27 cellular contexts compared by ENCODE assay signal in the genomic region with DNA sequence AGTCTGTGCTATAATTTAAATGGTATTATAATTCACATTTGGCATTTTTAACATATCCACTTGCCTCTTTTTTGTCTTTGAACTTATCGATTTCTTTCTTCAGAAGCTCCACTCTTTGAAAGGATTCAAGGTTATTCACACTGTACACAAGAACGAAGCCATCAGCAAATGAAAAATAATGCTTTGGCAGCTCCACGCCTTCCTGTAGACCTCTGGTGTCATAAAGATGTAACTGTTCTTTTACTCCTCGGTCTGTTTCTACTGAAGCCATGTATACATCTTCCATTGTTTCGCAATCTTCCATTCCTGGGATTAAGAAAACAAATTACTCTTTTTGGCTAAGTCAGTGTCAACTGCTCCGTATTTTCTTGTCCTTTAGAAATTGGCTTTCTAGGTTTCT. TPM values are rescaled to one million over a fixed set of nuclear protein-coding genes. Genes with fewer than 3 reads are reported as not detected.
DNase-seq lines count a peak whose midpoint lies in the region; TF ChIP-seq lines count a peak whose summit lies in the region.
"Had no signal": no experiment of that assay in that cellular context is flagged by ENCODE, and none has a peak within 500 bp of the region (broad histone marks: within the 10 kb centered on the region; RNA-seq: fewer than 3 reads in every experiment).

No MANE protein-coding gene starts in this region.

- intact Hi-C loops in Caco-2 (cut with micrococcal nuclease; ENCODE audit: unreplicated experiment) = loop anchor here (2.0 kb wide), 1 partner anchor 16 kb away; a partner anchor contains a TSS
- intact Hi-C loops in activated CD4-positive, alpha-beta memory T cell treated with anti-CD3 and anti-CD28 coated beads for 36 hours (cut with micrococcal nuclease) = no loop called here

- peaks cover 8% of the 10 kb centered on the region; the same call in 1 of the 2 replicates for H3K9me3 ChIP-seq in Caco-2
- H3K9me3 ChIP-seq: BE2C, left ventricle myocardium inferior, spleen, testis had no signal

- CTCF ChIA-PET in Caco-2 (lab: Charles Lee) = interaction anchor here (1.2 kb wide), 1 partner anchor 12 kb away, joined by 4 read pairs; no protein-coding TSS in a partner anchor
- CTCF ChIA-PET in activated CD4-positive, alpha-beta memory T cell treated with anti-CD3 and anti-CD28 coated beads for 36 hours (lab: Charles Lee) = no interaction called here
- CTCF ChIA-PET in GM10248 (lab: Yijun Ruan, JAX) = interaction anchor here (1.1 to 5.3 kb wide), 2 partner anchors 9 to 12 kb away, joined by 3 to 31 read pairs; no protein-coding TSS in a partner anchor

- BruUV-seq in Caco-2 (replicated peaks; lab: Mats Ljungman, UMichigan) = no TSS peak

- H3K27me3 ChIP-seq in Caco-2 (replicated peaks; ENCODE audit: control insufficient read depth, insufficient read depth, low read length) = no peaks in the 10 kb centered on the region
- H3K27me3 ChIP-seq: BE2C, hepatocyte, spleen, testis had no signal

- peaks cover 11% of the 10 kb centered on the region for H3K9me3 Mint-ChIP-seq in Caco-2 (ENCODE audit: unreplicated experiment)
- no peaks in the 10 kb centered on the region for H3K9me3 Mint-ChIP-seq in activated CD4-positive, alpha-beta memory T cell treated with anti-CD3 and anti-CD28 coated beads for 36 hours
- H3K9me3 Mint-ChIP-seq: immature natural killer cell, natural killer cell had no signal

- no peak overlapping the region for H3K4me3 Mint-ChIP-seq in Caco-2 (ENCODE audit: unreplicated experiment)
- no peak overlapping the region for H3K4me3 Mint-ChIP-seq in activated CD4-positive, alpha-beta memory T cell treated with anti-CD3 and anti-CD28 coated beads for 36 hours
- H3K4me3 Mint-ChIP-seq: activated CD8-positive, alpha-beta memory T cell treated with anti-CD3 and anti-CD28 coated beads, Interleukin-2, amount 10 ng/mL, durations not matched to agents 7 days and 5 days; activated naive CD8-positive, alpha-beta T cell; immature natural killer cell; natural killer cell had no signal

- H3K4me3 ChIP-seq in Caco-2 (ENCODE audit: low read depth, low read length) (no peak overlapping the region), cardiac fibroblast (replicated peaks in 1 of 2; ENCODE audit: low read depth in 2 of 2, low read length in 2 of 2) (no peak overlapping the region)
- H3K4me3 ChIP-seq: hepatocyte, left ventricle myocardium inferior, spleen, testis had no signal

- peak; percentile 19 to 28 for TF ChIP-seq CTCF in Caco-2 (IDR thresholded peaks at IDR 0.05; ENCODE audit: insufficient read depth in 1 of 2, low read depth in 1 of 2, low read length in 1 of 2, severe bottlenecking in 1 of 2, unreplicated experiment in 1 of 2)
- TF ChIP-seq CTCF in cardiac fibroblast (IDR thresholded peaks at IDR 0.05; ENCODE audit: low read depth, low read length) = no peak
- no peak for TF ChIP-seq CTCF in GM10248 (IDR thresholded peaks at IDR 0.05; ENCODE audit: control extremely low read depth, extremely low read depth, low read depth, missing control alignments)

- peaks cover 5% of the 10 kb centered on the region for H3K36me3 ChIP-seq in Caco-2 (ENCODE audit: control insufficient read depth, insufficient read depth, low read length)
- H3K36me3 ChIP-seq: BE2C had no signal

- H3K27ac Mint-ChIP-seq in Caco-2 (ENCODE audit: unreplicated experiment) = no peak overlapping the region
- H3K27ac Mint-ChIP-seq in activated CD4-positive, alpha-beta memory T cell treated with anti-CD3 and anti-CD28 coated beads for 36 hours = no peak overlapping the region
- H3K27ac Mint-ChIP-seq: activated CD8-positive, alpha-beta memory T cell treated with anti-CD3 and anti-CD28 coated beads, Interleukin-2, amount 10 ng/mL, durations not matched to agents 7 days and 5 days; activated naive CD8-positive, alpha-beta T cell; immature natural killer cell; natural killer cell had no signal

- peaks cover 6% of the 10 kb centered on the region for H3K4me1 Mint-ChIP-seq in Caco-2 (ENCODE audit: low read depth, unreplicated experiment)
- H3K4me1 Mint-ChIP-seq in activated CD4-positive, alpha-beta memory T cell treated with anti-CD3 and anti-CD28 coated beads for 36 hours (ENCODE audit: low read depth) = no peaks in the 10 kb centered on the region
- H3K4me1 Mint-ChIP-seq: activated CD8-positive, alpha-beta memory T cell treated with anti-CD3 and anti-CD28 coated beads, Interleukin-2, amount 10 ng/mL, durations not matched to agents 7 days and 5 days; immature natural killer cell; natural killer cell had no signal

- no peaks in the 10 kb centered on the region for H3K4me1 ChIP-seq in Caco-2
- H3K4me1 ChIP-seq: BE2C, left ventricle myocardium inferior, spleen, testis had no signal

- no peaks in the 10 kb centered on the region for H3K27me3 Mint-ChIP-seq in Caco-2 (ENCODE audit: insufficient read depth, unreplicated experiment)
- no peaks in the 10 kb centered on the region for H3K27me3 Mint-ChIP-seq in activated CD4-positive, alpha-beta memory T cell treated with anti-CD3 and anti-CD28 coated beads for 36 hours
- H3K27me3 Mint-ChIP-seq: activated CD8-positive, alpha-beta memory T cell treated with anti-CD3 and anti-CD28 coated beads, Interleukin-2, amount 10 ng/mL, durations not matched to agents 7 days and 5 days; activated naive CD8-positive, alpha-beta T cell had no signal

- H3K36me3 Mint-ChIP-seq in Caco-2 (ENCODE audit: insufficient read depth, unreplicated experiment) = peaks cover 80% of the 10 kb centered on the region
- peaks cover 22% of the 10 kb centered on the region for H3K36me3 Mint-ChIP-seq in activated CD4-positive, alpha-beta memory T cell treated with anti-CD3 and anti-CD28 coated beads for 36 hours

- DNase-seq in Caco-2 = peak in 1 of 2 experiments; percentile 37
- DNase-seq in HuH-7 (ENCODE audit: low spot score) = peak; percentile 48
- peak; percentile 32 to 65 for DNase-seq in cardiac fibroblast (ENCODE audit: low read depth in 2 of 2)
- DNase-seq in foreskin melanocyte = peak; percentile 22
- DNase-seq in activated CD4-positive, alpha-beta memory T cell treated with anti-CD3 and anti-CD28 coated beads for 36 hours = no peak
- DNase-seq in NCI-H226 = no peak
- no peak for DNase-seq in GM10248 (ENCODE audit: extremely low spot score)
- DNase-seq: activated CD4-positive, alpha-beta T cell treated with anti-CD3 and anti-CD28 coated beads for 48 hours; activated CD8-positive, alpha-beta memory T cell treated with anti-CD3 and anti-CD28 coated beads, Interleukin-2, amount 10 ng/mL, durations not matched to agents 7 days and 5 days; BE2C; Calu3; H7; immature natural killer cell; left ventricle myocardium inferior; midbrain; natural killer cell; NCI-H1105; NCI-H2029; NCI-H345; Right ventricle myocardium superior; spleen; stimulated activated CD4-positive, alpha-beta T cell treated with anti-CD3 and anti-CD28 coated beads, Interleukin-4, amount 100 ng/mL, for 1 hour; stimulated activated naive CD4-positive, alpha-beta T cell; T-helper 1 cell; testis had no signal

- POLR2A ChIA-PET in Caco-2 (lab: Charles Lee) = interaction anchor here (1.0 kb wide), 1 partner anchor 16 kb away, joined by 7 read pairs; a partner anchor contains a TSS
- POLR2A ChIA-PET in activated CD4-positive, alpha-beta memory T cell treated with anti-CD3 and anti-CD28 coated beads for 36 hours (lab: Charles Lee) = no interaction called here
- POLR2A ChIA-PET in GM10248 (lab: Yijun Ruan, JAX) = no interaction called here

RNA-seq across cellular contexts. Expression of a gene that starts 16.0 kb away (rescaled TPM):
- 6.6 and 6.8 TPM in 2 replicates for total RNA-seq in Caco-2 (2022)
- total RNA-seq in activated CD4-positive, alpha-beta memory T cell treated with anti-CD3 and anti-CD28 coated beads for 36 hours = 1 to 10 TPM; 3.9 TPM

RNA-seq across cellular contexts. Expression of a gene that starts 16.2 kb away (rescaled TPM):
- 1,611 and 1,698 TPM in 2 replicates for total RNA-seq in Caco-2 (2022)
- 1,000 to 10,000 TPM; 2,597 to 2,603 TPM for total RNA-seq in activated CD4-positive, alpha-beta memory T cell treated with anti-CD3 and anti-CD28 coated beads for 36 hours

RNA-seq across cellular contexts. Expression of a gene that starts 44.3 kb away (rescaled TPM):
- 22.8 and 23.9 TPM in 2 replicates for total RNA-seq in Caco-2 (2022)
- total RNA-seq in activated CD4-positive, alpha-beta memory T cell treated with anti-CD3 and anti-CD28 coated beads for 36 hours = 1 to 10 TPM; 5.4 to 5.9 TPM

Comparison
In these comparisons a context has a peak if more than half of its experiments do, and no peak if none do; other contexts are left out.
1. DNase-seq: peak in HuH-7 (single experiment), cardiac fibroblast (2 of 2) and foreskin melanocyte (single experiment); none in activated CD4-positive, alpha-beta memory T cell treated with anti-CD3 and anti-CD28 coated beads for 36 hours (single experiment), NCI-H226 (single experiment) and GM10248 (single experiment).
2. CTCF ChIP-seq: peak in Caco-2 (2 of 2); none in cardiac fibroblast (single experiment) and GM10248 (single experiment).